In genomic region chr9:14180077-14180941, GRCh38 we compare ENCODE assay signal across 13 cellular contexts.
DNase-seq lines count a peak whose midpoint lies in the region; ATAC-seq, FAIRE-seq and TF ChIP-seq lines count a peak whose summit lies in the region.
"Had no signal": no experiment of that assay in that cellular context is flagged by ENCODE, and none has a peak within 500 bp of the region (broad histone marks: within the 10 kb centered on the region; RNA-seq: fewer than 3 reads in every experiment).

No MANE protein-coding gene starts in this region.

- no peak overlapping the region for H3K27ac Mint-ChIP-seq in CD4-positive, alpha-beta T cell
- H3K27ac Mint-ChIP-seq: activated CD4-positive, alpha-beta memory T cell treated with anti-CD3 and anti-CD28 coated beads for 36 hours had no signal

- no peaks in the 10 kb centered on the region for H3K36me3 Mint-ChIP-seq in CD4-positive, alpha-beta T cell (ENCODE audit: low read depth)
- H3K36me3 Mint-ChIP-seq: activated CD4-positive, alpha-beta memory T cell treated with anti-CD3 and anti-CD28 coated beads for 36 hours had no signal

- TF ChIP-seq POLR2A in H54 (IDR thresholded peaks at IDR 0.05; ENCODE audit: low read depth, low read length), result no peak
- TF ChIP-seq POLR2A in sigmoid colon (IDR thresholded peaks at IDR 0.05), result no peak

- TF ChIP-seq CTCF in VCaP (conservative IDR thresholded peaks at IDR 0.05), result no peak
- no peak for TF ChIP-seq CTCF in right atrium auricular region (IDR thresholded peaks at IDR 0.05)
- TF ChIP-seq CTCF in sigmoid colon (IDR thresholded peaks at IDR 0.05), result no peak
- TF ChIP-seq CTCF in CD4-positive, alpha-beta T cell (IDR thresholded peaks at IDR 0.05), result no peak

- H3K4me1 Mint-ChIP-seq in CD4-positive, alpha-beta T cell (ENCODE audit: low read depth), result no peaks in the 10 kb centered on the region
- H3K4me1 Mint-ChIP-seq: neural crest cell had no signal

- intact Hi-C loops in sigmoid colon (cut with DNase I), result no loop called here
- intact Hi-C loops in CD4-positive, alpha-beta T cell (cut with DNase I, micrococcal nuclease), result no loop called here

- no peaks in the 10 kb centered on the region for H3K27me3 ChIP-seq in right atrium auricular region
- no peaks in the 10 kb centered on the region for H3K27me3 ChIP-seq in sigmoid colon
- no peaks in the 10 kb centered on the region for H3K27me3 ChIP-seq in CD4-positive, alpha-beta T cell (ENCODE audit: control insufficient read depth, insufficient read depth, low read length)

- H3K4me3 Mint-ChIP-seq in CD4-positive, alpha-beta T cell, result no peak overlapping the region
- H3K4me3 Mint-ChIP-seq: activated CD4-positive, alpha-beta memory T cell treated with anti-CD3 and anti-CD28 coated beads for 36 hours; neural crest cell had no signal

- 21 to 63% methylated on average over 11 of the region's 11 CpGs for WGBS in sigmoid colon, 2 donors

- DNase-seq in H54 (ENCODE audit: insufficient read length, low spot score), result no peak
- no peak for DNase-seq in right atrium auricular region (ENCODE audit: low spot score)
- DNase-seq in sigmoid colon, result peak; percentile 73
- no peak for DNase-seq in CD4-positive, alpha-beta T cell
- DNase-seq in activated naive CD4-positive, alpha-beta T cell (lab: John Stamatoyannopoulos, UW), result no peak
- DNase-seq in NCI-H1436 (lab: John Stamatoyannopoulos, UW), result no peak
- DNase-seq: activated CD4-positive, alpha-beta memory T cell treated with anti-CD3 and anti-CD28 coated beads for 36 hours; Kasumi-1; SHP77 had no signal

- no peak for TF ChIP-seq EP300 in sigmoid colon (IDR thresholded peaks at IDR 0.05)

- CTCF ChIA-PET in CD4-positive, alpha-beta T cell (lab: Charles Lee), result no interaction called here

- H3K4me3 ChIP-seq in right atrium auricular region (peak overlapping the region in 1 of 2 donors; percentile 5), sigmoid colon (peak overlapping the region in 3 of 4 donors; percentile 22 to 38 (median 32))

- peak; percentile 78 for FAIRE-seq in H54 (lab: Jason Lieb, UNC)
- FAIRE-seq: frontal cortex had no signal

- ATAC-seq in CD4-positive, alpha-beta T cell (ENCODE audit: poor library complexity), result no peak
- ATAC-seq in HG02938 (IDR thresholded peaks at IDR 0.05; ENCODE audit: unreplicated experiment), result no peak

- POLR2A ChIA-PET in CD4-positive, alpha-beta T cell (lab: Charles Lee), result no interaction called here

- H3K4me1 ChIP-seq in right atrium auricular region (peaks cover 0 to 35% of the 10 kb centered on the region in 2 donors), sigmoid colon (peaks cover 0 to 41% (median 30%) of the 10 kb centered on the region in 4 donors)

- H3K9me3 ChIP-seq in right atrium auricular region (no peaks in the 10 kb centered on the region), sigmoid colon (no peaks in the 10 kb centered on the region)
- H3K9me3 ChIP-seq in CD4-positive, alpha-beta T cell (ENCODE audit: control insufficient read depth, low read length), result no peaks in the 10 kb centered on the region

- peaks cover 1% of the 10 kb centered on the region for H3K27me3 Mint-ChIP-seq in CD4-positive, alpha-beta T cell
- H3K27me3 Mint-ChIP-seq: activated CD4-positive, alpha-beta memory T cell treated with anti-CD3 and anti-CD28 coated beads for 36 hours had no signal

- H3K36me3 ChIP-seq in right atrium auricular region (no peaks in the 10 kb centered on the region), sigmoid colon (no peaks in the 10 kb centered on the region)

- peak overlapping the region; percentile 97 for H3K27ac ChIP-seq in VCaP
- peak overlapping the region; percentile 39 to 56 for H3K27ac ChIP-seq in right atrium auricular region
- peak overlapping the region; percentile 55 to 75 (median 68) for H3K27ac ChIP-seq in sigmoid colon
- H3K27ac ChIP-seq in CD4-positive, alpha-beta T cell (ENCODE audit: low read depth, low read length), result no peak overlapping the region

- peaks cover 2% of the 10 kb centered on the region for H3K9me3 Mint-ChIP-seq in CD4-positive, alpha-beta T cell
- H3K9me3 Mint-ChIP-seq: activated CD4-positive, alpha-beta memory T cell treated with anti-CD3 and anti-CD28 coated beads for 36 hours; neural crest cell had no signal
